32 cellular contexts compared by ENCODE assay signal in the genomic region with DNA sequence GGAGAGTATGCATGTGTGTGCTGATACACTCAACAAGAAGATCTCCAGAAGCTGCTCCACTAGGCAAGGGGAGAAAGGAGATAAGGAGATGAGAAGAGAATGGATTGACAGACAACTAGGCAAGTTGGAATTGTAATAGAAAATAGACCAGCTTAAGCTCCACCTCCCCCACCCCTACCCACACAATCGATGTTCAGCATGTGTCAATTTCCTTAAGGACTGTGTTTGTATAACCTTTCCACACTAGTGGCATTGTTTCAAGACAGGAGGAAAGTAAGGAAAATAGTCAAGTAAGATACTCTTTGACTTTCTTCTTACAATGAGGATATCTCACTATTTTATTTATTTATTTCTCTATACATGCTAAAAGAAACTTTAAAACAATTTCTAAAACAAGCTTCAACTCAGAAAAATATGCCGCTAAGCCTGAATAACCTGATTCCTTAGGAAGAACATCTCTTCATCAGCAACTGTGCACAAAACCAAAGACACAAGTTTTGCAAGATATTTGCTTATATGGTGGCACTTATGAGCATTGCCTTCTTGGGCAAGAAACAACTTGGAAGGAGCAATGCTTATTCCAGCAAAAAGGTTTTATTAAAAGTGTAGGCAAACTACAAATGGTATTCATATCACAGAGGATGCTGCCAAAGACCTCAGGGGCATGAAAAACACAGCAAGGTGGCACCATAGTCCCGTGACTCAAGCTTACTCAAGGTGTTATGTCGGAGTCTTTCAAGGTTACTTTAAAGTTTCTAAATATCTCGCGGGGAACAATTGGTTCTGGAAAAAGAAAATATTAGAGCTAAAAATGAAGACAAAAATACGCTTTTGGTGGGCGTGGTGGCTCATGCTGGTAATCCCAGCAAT.
"Had no signal": no experiment of that assay in that cellular context is flagged by ENCODE, and none has a peak within 500 bp of the region (broad histone marks: within the 10 kb centered on the region; RNA-seq: fewer than 3 reads in every experiment).

No MANE protein-coding gene starts in this region.

- H3K4me1 ChIP-seq: gastrocnemius medialis, parathyroid adenoma, right atrium auricular region, thyroid gland, upper lobe of left lung had no signal

- H3K9ac ChIP-seq: parathyroid adenoma had no signal

- H3K4me3 ChIP-seq: dorsolateral prefrontal cortex, gastrocnemius medialis, lung, mucosa of descending colon, right atrium auricular region, smooth muscle cell, thyroid gland, upper lobe of left lung had no signal

- H3K27ac Mint-ChIP-seq: endodermal cell; memory B cell; mesothelial cell of epicardium; naive B cell; natural killer cell treated with Interleukin-12 subunit alpha and Interleukin-12 subunit beta and Interleukin-15 and Interleukin-18, amount 100 ng/mL, for 72 hours; progenitor cell of endocrine pancreas; stimulated activated naive CD8-positive, alpha-beta T cell treated with anti-CD3 and anti-CD28 coated beads, Interleukin-15, amount 100 ng/mL, for 72 hours had no signal

- H3K9me3 ChIP-seq: gastrocnemius medialis, neutrophil, thyroid gland had no signal

- H3K79me2 ChIP-seq: parathyroid adenoma had no signal

- H3K27me3 ChIP-seq: dorsolateral prefrontal cortex, gastrocnemius medialis, neutrophil, right atrium auricular region, thyroid gland, upper lobe of left lung had no signal

- H2AFZ ChIP-seq: parathyroid adenoma had no signal

- H3K4me3 Mint-ChIP-seq: endodermal cell; memory B cell; mesothelial cell of epicardium; naive B cell; natural killer cell treated with Interleukin-12 subunit alpha and Interleukin-12 subunit beta and Interleukin-15 and Interleukin-18, amount 100 ng/mL, for 72 hours; neural crest cell; stimulated activated naive CD8-positive, alpha-beta T cell treated with anti-CD3 and anti-CD28 coated beads, Interleukin-15, amount 100 ng/mL, for 72 hours had no signal

- H3K4me1 Mint-ChIP-seq: endodermal cell; memory B cell; mesothelial cell of epicardium; naive B cell; neural crest cell; stimulated activated naive CD8-positive, alpha-beta T cell treated with anti-CD3 and anti-CD28 coated beads, Interleukin-15, amount 100 ng/mL, for 72 hours had no signal

- H3K27me3 Mint-ChIP-seq: memory B cell; naive B cell; natural killer cell treated with Interleukin-12 subunit alpha and Interleukin-12 subunit beta and Interleukin-15 and Interleukin-18, amount 100 ng/mL, for 72 hours; progenitor cell of endocrine pancreas; stimulated activated naive CD8-positive, alpha-beta T cell treated with anti-CD3 and anti-CD28 coated beads, Interleukin-15, amount 100 ng/mL, for 72 hours had no signal

- FAIRE-seq: kidney, urothelium cell line had no signal

- DNase-seq: cerebellar nuclear complex; cortex of kidney; dorsolateral prefrontal cortex; effector CD4-positive, alpha-beta T cell; endodermal cell; erythroblast; gastrocnemius medialis; head of caudate nucleus; kidney; mucosa of descending colon; naive B cell; stimulated activated CD4-positive, alpha-beta T cell treated with anti-CD3 and anti-CD28 coated beads, Interleukin-12 subunit alpha, Interleukin-12 subunit beta, amount 100 ng/mL, for 4 hours; stimulated activated CD4-positive, alpha-beta T cell treated with anti-CD3 and anti-CD28 coated beads, Interleukin-1b, Interleukin-23, amount 100 ng/mL, for 48 hours; stimulated activated CD4-positive, alpha-beta T cell treated with anti-CD3 and anti-CD28 coated beads, Interleukin-4, amount 100 ng/mL, for 1 hour; stimulated activated CD8-positive, alpha-beta memory T cell treated with anti-CD3 and anti-CD28 coated beads, Interleukin-4, amount 100 ng/mL, for 48 hours; stimulated activated naive CD4-positive, alpha-beta T cell; stimulated activated naive CD8-positive, alpha-beta T cell treated with anti-CD3 and anti-CD28 coated beads, Interleukin-15, amount 100 ng/mL, for 72 hours; thyroid gland; upper lobe of left lung had no signal

- H3K4me2 ChIP-seq: smooth muscle cell had no signal

- H3K36me3 Mint-ChIP-seq: memory B cell, mesothelial cell of epicardium, naive B cell had no signal

- H3K27ac ChIP-seq: dorsolateral prefrontal cortex, gastrocnemius medialis, neutrophil, parathyroid adenoma, right atrium auricular region, thyroid gland, upper lobe of left lung had no signal

- ATAC-seq: gastrocnemius medialis; left lobe of liver; mucosa of descending colon; natural killer cell treated with Interleukin-12 subunit alpha and Interleukin-12 subunit beta and Interleukin-15 and Interleukin-18, amount 100 ng/mL, for 72 hours; sciatic nerve; stimulated activated naive CD8-positive, alpha-beta T cell treated with anti-CD3 and anti-CD28 coated beads, Interleukin-15, amount 100 ng/mL, for 72 hours had no signal

- H3K36me3 ChIP-seq: gastrocnemius medialis, neutrophil, right atrium auricular region, thyroid gland, upper lobe of left lung had no signal
